ENCODE assay signal across 8 cellular contexts in genomic region chr9:99823392-99824377, GRCh38. TPM values are rescaled to one million over a fixed set of nuclear protein-coding genes. Genes with fewer than 3 reads are reported as not detected.
DNase-seq lines count a peak whose midpoint lies in the region; ATAC-seq and TF ChIP-seq lines count a peak whose summit lies in the region.

No MANE protein-coding gene starts in this region.

- H3K36me3 ChIP-seq in neural progenitor cell = no peaks in the 10 kb centered on the region

- peaks cover 20% of the 10 kb centered on the region for H3K27me3 Mint-ChIP-seq in activated T-cell treated with anti-CD3 and anti-CD28 coated beads, Interleukin-2, amount 50 U/mL, for 24 hours
- peaks cover 51% of the 10 kb centered on the region for H3K27me3 Mint-ChIP-seq in neural progenitor cell (ENCODE audit: insufficient read depth, low read depth)
- peaks cover under 1% of the 10 kb centered on the region for H3K27me3 Mint-ChIP-seq in stimulated activated naive CD8-positive, alpha-beta T cell treated with anti-CD3 and anti-CD28 coated beads, Interleukin-15, amount 100 ng/mL, for 72 hours

- peak overlapping the region; percentile 95 for H3K4me2 ChIP-seq in neural progenitor cell

- H3K9ac ChIP-seq in neural progenitor cell = no peak overlapping the region

- DNase-seq in EL (peak; percentile 52), NCI-H226 (peak; percentile 24), fibroblast of mammary gland (ENCODE audit: low read depth) (peak; percentile 47), neural progenitor cell (ENCODE audit: low spot score) (peak; percentile 65)
- DNase-seq in activated T-cell treated with anti-CD3 and anti-CD28 coated beads, Interleukin-2, amount 50 U/mL, for 24 hours = peak; percentile 87
- DNase-seq in stimulated activated naive CD8-positive, alpha-beta T cell treated with anti-CD3 and anti-CD28 coated beads, Interleukin-15, amount 100 ng/mL, for 72 hours = peak; percentile 76 to 87

- peak overlapping the region; percentile 99 for H3K27ac Mint-ChIP-seq in activated T-cell treated with anti-CD3 and anti-CD28 coated beads, Interleukin-2, amount 50 U/mL, for 24 hours
- H3K27ac Mint-ChIP-seq in neural progenitor cell = no peak overlapping the region
- H3K27ac Mint-ChIP-seq in stimulated activated naive CD8-positive, alpha-beta T cell treated with anti-CD3 and anti-CD28 coated beads, Interleukin-15, amount 100 ng/mL, for 72 hours = peak overlapping the region; percentile 96 to 98

- H3K27me3 ChIP-seq in neural progenitor cell = peaks cover 80% of the 10 kb centered on the region

- H3K4me3 Mint-ChIP-seq in activated T-cell treated with anti-CD3 and anti-CD28 coated beads, Interleukin-2, amount 50 U/mL, for 24 hours = peak overlapping the region; percentile 98
- peak overlapping the region; percentile 86 for H3K4me3 Mint-ChIP-seq in neural progenitor cell
- peak overlapping the region; percentile 97 to 100 for H3K4me3 Mint-ChIP-seq in stimulated activated naive CD8-positive, alpha-beta T cell treated with anti-CD3 and anti-CD28 coated beads, Interleukin-15, amount 100 ng/mL, for 72 hours

- H3K79me2 ChIP-seq in neural progenitor cell (ENCODE audit: low read depth) = peaks cover 6% of the 10 kb centered on the region

- H3K9me3 ChIP-seq in neural progenitor cell (ENCODE audit: low read depth) = no peaks in the 10 kb centered on the region

- TF ChIP-seq CTCF in fibroblast of mammary gland (conservative IDR thresholded peaks at IDR 0.05; ENCODE audit: control insufficient read depth, insufficient read depth, low read depth, low read length) = no peak
- no peak for TF ChIP-seq CTCF in neural progenitor cell (IDR thresholded peaks at IDR 0.05)

- peaks cover 39% of the 10 kb centered on the region for H4K20me1 ChIP-seq in neural progenitor cell (ENCODE audit: low read depth)

- H3K27ac ChIP-seq in neural progenitor cell = no peak overlapping the region

- H3K4me1 ChIP-seq in neural progenitor cell = peaks cover 24% of the 10 kb centered on the region

- H2AFZ ChIP-seq in neural progenitor cell (replicated peaks) = peak overlapping the region; percentile 34

- H3K4me1 Mint-ChIP-seq in activated T-cell treated with anti-CD3 and anti-CD28 coated beads, Interleukin-2, amount 50 U/mL, for 24 hours (ENCODE audit: low read depth) = peaks cover 83% of the 10 kb centered on the region
- H3K4me1 Mint-ChIP-seq in neural progenitor cell = peaks cover 36% of the 10 kb centered on the region
- peaks cover 62% of the 10 kb centered on the region for H3K4me1 Mint-ChIP-seq in stimulated activated naive CD8-positive, alpha-beta T cell treated with anti-CD3 and anti-CD28 coated beads, Interleukin-15, amount 100 ng/mL, for 72 hours

- H3K4me3 ChIP-seq in fibroblast of mammary gland (ENCODE audit: control insufficient read depth, low read depth, low read length) (peak overlapping the region; percentile 81), neural progenitor cell (peak overlapping the region; percentile 93)

- H3K9me3 Mint-ChIP-seq in activated T-cell treated with anti-CD3 and anti-CD28 coated beads, Interleukin-2, amount 50 U/mL, for 24 hours = no peaks in the 10 kb centered on the region
- peaks cover 1% of the 10 kb centered on the region for H3K9me3 Mint-ChIP-seq in neural progenitor cell
- H3K9me3 Mint-ChIP-seq in stimulated activated naive CD8-positive, alpha-beta T cell treated with anti-CD3 and anti-CD28 coated beads, Interleukin-15, amount 100 ng/mL, for 72 hours = no peaks in the 10 kb centered on the region

- peaks cover 62% of the 10 kb centered on the region for H3F3A ChIP-seq in neural progenitor cell (ENCODE audit: low read depth)

- H3K36me3 Mint-ChIP-seq in activated T-cell treated with anti-CD3 and anti-CD28 coated beads, Interleukin-2, amount 50 U/mL, for 24 hours (ENCODE audit: low read depth) = peaks cover 57% of the 10 kb centered on the region
- no peaks in the 10 kb centered on the region for H3K36me3 Mint-ChIP-seq in neural progenitor cell

- ATAC-seq in stimulated activated naive CD8-positive, alpha-beta T cell treated with anti-CD3 and anti-CD28 coated beads, Interleukin-15, amount 100 ng/mL, for 72 hours = peak; percentile 15
- ATAC-seq in GM19467 (IDR thresholded peaks at IDR 0.05; ENCODE audit: unreplicated experiment) (no peak), HG03280 (IDR thresholded peaks at IDR 0.05; ENCODE audit: unreplicated experiment) (no peak)

RNA-seq across cellular contexts. Expression of gene NR4A3, which starts 2.0 kb away (rescaled TPM):
- total RNA-seq in neural progenitor cell (ENCODE audit: low replicate concordance) = 0.26 and 0.59 TPM in 2 replicates

Comparison
In these comparisons a context has a peak if more than half of its experiments do, and no peak if none do; other contexts are left out.
1. DNase-seq: peak in every context shown above with its lines; median percentile 87 in activated T-cell treated with anti-CD3 and anti-CD28 coated beads, Interleukin-2, amount 50 U/mL, for 24 hours; 82 in stimulated activated naive CD8-positive, alpha-beta T cell treated with anti-CD3 and anti-CD28 coated beads, Interleukin-15, amount 100 ng/mL, for 72 hours; 65 in neural progenitor cell; 52 in EL; 47 in fibroblast of mammary gland; 24 in NCI-H226.